ENCODE assay signal across 10 cellular contexts in the genomic region with DNA sequence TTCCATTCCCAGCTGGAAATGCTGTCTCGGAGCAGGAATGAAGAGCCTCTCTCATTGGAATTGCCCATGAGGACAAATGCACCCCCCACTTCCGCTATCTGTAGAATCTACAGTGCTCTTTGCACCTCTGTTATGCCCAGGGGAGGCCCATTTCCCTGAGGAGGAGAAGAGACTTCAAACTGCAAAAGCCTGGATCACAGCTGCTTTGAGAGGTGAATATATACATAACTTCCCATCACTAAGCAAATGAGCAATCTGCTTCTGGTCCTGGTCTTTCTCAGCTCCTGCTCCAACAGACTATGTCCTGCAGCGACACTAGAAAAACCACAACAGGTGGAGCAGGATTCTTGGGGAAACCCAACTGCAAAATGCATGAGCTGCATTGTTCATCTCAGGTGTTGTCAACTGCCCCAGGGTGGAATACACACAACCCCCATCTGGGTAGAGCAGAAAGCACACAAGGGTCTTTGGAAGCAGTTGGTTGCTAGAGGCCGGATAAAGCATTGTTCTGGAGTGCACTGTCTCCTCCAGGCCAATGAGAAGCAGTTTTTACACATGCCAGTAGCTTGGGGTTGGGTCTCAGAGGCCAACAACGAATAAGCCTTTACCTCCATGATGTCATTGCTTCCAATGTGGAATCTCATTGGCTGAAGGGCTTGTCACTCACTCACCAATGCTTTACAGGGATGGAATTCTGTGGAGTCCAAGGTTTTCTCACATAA.
A peak's percentile ranks its signal among the peaks of the same experiment; 100 is the strongest.
DNase-seq lines count a peak whose midpoint lies in the region; ATAC-seq and TF ChIP-seq lines count a peak whose summit lies in the region.
"Had no signal": no experiment of that assay in that cellular context is flagged by ENCODE, and none has a peak within 500 bp of the region (broad histone marks: within the 10 kb centered on the region; RNA-seq: fewer than 3 reads in every experiment).

No MANE protein-coding gene starts in this region.

- ATAC-seq in GM21576 (IDR thresholded peaks at IDR 0.05; ENCODE audit: unreplicated experiment): no peak
- ATAC-seq in Right ventricle myocardium superior (ENCODE audit: poor library complexity): no peak

- intact Hi-C loops in Right ventricle myocardium superior (cut with DNase I): no loop called here

- H3K27ac ChIP-seq in BLaER1: no peak overlapping the region
- no peak overlapping the region for H3K27ac ChIP-seq in WERI-Rb-1

- H3K27me3 ChIP-seq in BLaER1: no peaks in the 10 kb centered on the region
- no peaks in the 10 kb centered on the region for H3K27me3 ChIP-seq in WERI-Rb-1 (ENCODE audit: insufficient read depth, low read depth, severe bottlenecking)

- DNase-seq in HT-29 (ENCODE audit: low spot score) (peak; percentile 69), WERI-Rb-1 (peak; percentile 11), iPS-NIHi7 (ENCODE audit: extremely low spot score) (peak; percentile 90), DMS153 treated with DMSO at 0.1 percent for 48 hours (lab: John Stamatoyannopoulos, UW; ENCODE audit: unreplicated experiment) (no peak), Right ventricle myocardium superior (no peak)
- no peak for DNase-seq in activated T-cell treated with anti-CD3 and anti-CD28 coated beads, Interleukin-2, amount 50 U/mL, for 48 hours
- DNase-seq: activated CD4-positive, CD25-positive, alpha-beta regulatory T cell treated with anti-CD3 and anti-CD28 coated beads, Interleukin-2, amount 50 U/mL, for 72 hours; NCI-H1048 had no signal

- H4K20me1 ChIP-seq in BLaER1: no peaks in the 10 kb centered on the region

- peaks cover 28% of the 10 kb centered on the region for H3K4me1 ChIP-seq in BLaER1

- no peaks in the 10 kb centered on the region for H3K9me3 ChIP-seq in BLaER1
- no peaks in the 10 kb centered on the region for H3K9me3 ChIP-seq in WERI-Rb-1 (ENCODE audit: severe bottlenecking)

- no peak overlapping the region for H3K9ac ChIP-seq in BLaER1

- TF ChIP-seq CTCF in WERI-Rb-1 (IDR thresholded peaks at IDR 0.05; ENCODE audit: low read depth, low read length): no peak

- H3K4me2 ChIP-seq in BLaER1: 0 out of 2 replicates have a peak overlapping the region, but pooled peaks have one; percentile 4

- H3K4me3 ChIP-seq in BLaER1: no peak overlapping the region
- no peak overlapping the region for H3K4me3 ChIP-seq in WERI-Rb-1 (ENCODE audit: low read depth, low read length)

- no peaks in the 10 kb centered on the region for H3K36me3 ChIP-seq in BLaER1
- H3K36me3 ChIP-seq in WERI-Rb-1: no peaks in the 10 kb centered on the region

Comparison
In these comparisons a context has a peak if more than half of its experiments do, and no peak if none do; other contexts are left out.
1. DNase-seq: peak in HT-29 (single experiment), WERI-Rb-1 (single experiment) and iPS-NIHi7 (single experiment); none in DMS153 treated with DMSO at 0.1 percent for 48 hours (single experiment), Right ventricle myocardium superior (single experiment) and activated T-cell treated with anti-CD3 and anti-CD28 coated beads, Interleukin-2, amount 50 U/mL, for 48 hours (0 of 2).